1 cellular context compared by ENCODE assay signal in the genomic region with DNA sequence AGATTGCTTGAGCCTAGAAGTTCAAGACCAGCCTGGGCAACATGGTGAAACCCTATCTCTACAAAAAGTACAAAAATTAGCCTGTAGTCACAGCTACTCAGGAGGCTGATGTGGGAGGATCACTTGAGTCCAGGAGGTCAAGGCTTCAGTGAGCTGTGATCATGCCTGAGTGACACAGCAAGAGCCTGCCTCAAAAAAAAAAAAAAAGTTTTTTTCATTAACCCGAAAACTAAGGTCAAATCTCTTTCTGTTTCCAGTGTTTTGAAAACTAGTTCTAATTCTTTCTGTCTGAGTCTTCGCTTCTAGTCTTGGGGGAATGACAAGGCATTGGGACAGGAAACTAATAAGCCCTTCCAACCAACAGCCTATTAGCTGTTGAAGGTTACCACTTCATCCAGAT.
TF ChIP-seq lines count a peak whose summit lies in the region.

No MANE protein-coding gene starts in this region.

TF ChIP-seq in IMR-90, 13 proteins besides CTCF, POLR2A, EP300 and RAD21:
- TF ChIP-seq BHLHE40 (IDR thresholded peaks at IDR 0.05; ENCODE audit: low read depth, low read length) (no peak), NFE2L2 (IDR thresholded peaks at IDR 0.05; ENCODE audit: low read depth, low read length) (no peak), FOS (IDR thresholded peaks at IDR 0.05; ENCODE audit: low read depth, low read length) (no peak), RCOR1 (IDR thresholded peaks at IDR 0.05; ENCODE audit: insufficient replicate concordance, low read length) (no peak), MAZ (IDR thresholded peaks at IDR 0.05; ENCODE audit: borderline replicate concordance, low read depth, low read length) (no peak), SMC3 (IDR thresholded peaks at IDR 0.05; ENCODE audit: low read depth, low read length) (no peak), RFX5 (IDR thresholded peaks at IDR 0.05; ENCODE audit: low read depth, low read length) (no peak), MXI1 (IDR thresholded peaks at IDR 0.05; ENCODE audit: borderline replicate concordance, low read depth, low read length) (no peak)
- TF ChIP-seq, protein P1, sequence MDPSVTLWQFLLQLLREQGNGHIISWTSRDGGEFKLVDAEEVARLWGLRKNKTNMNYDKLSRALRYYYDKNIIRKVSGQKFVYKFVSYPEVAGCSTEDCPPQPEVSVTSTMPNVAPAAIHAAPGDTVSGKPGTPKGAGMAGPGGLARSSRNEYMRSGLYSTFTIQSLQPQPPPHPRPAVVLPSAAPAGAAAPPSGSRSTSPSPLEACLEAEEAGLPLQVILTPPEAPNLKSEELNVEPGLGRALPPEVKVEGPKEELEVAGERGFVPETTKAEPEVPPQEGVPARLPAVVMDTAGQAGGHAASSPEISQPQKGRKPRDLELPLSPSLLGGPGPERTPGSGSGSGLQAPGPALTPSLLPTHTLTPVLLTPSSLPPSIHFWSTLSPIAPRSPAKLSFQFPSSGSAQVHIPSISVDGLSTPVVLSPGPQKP (IDR thresholded peaks at IDR 0.05; ENCODE audit: borderline replicate concordance, low read depth, low read length), result no peak
TF ChIP-seq in IMR-90: peak in this region for 0.
